9 cellular contexts compared by ENCODE assay signal in the genomic region with DNA sequence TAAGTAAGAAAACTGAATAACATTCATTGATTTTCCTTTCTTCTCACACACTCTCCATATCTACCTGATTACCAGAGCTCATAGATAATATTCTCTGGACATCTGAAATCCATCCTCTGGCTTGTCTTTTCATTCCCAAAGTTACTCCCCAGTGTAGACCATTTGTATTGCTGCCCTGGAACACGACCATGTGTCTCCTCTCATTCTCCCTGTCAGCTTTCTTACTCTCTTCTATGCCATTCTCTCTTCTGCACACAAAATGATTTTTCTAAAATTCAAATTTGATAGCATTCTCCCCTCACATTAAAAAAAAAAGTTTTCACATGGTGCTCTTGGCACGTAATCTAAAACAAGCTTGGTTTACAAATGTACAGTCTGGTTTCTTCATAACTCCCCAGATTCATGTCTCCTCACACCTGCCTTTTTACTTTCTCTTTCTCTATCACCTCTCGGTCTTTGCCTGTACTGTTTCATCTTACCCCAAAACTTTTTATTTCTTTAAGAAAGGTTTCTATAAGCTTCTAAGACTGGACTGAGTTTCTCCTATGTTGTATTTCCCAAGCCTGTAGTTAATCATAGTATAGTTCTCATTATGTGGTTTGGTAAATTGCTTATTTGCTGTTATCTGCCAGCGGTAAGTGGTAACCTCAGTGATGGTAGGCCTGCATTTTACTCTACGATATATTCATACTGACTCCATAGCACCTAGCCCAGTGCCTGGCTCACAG. TPM values are rescaled to one million over a fixed set of nuclear protein-coding genes. Genes with fewer than 3 reads are reported as not detected.
DNase-seq lines count a peak whose midpoint lies in the region; ATAC-seq, FAIRE-seq and TF ChIP-seq lines count a peak whose summit lies in the region.
"Had no signal": no experiment of that assay in that cellular context is flagged by ENCODE, and none has a peak within 500 bp of the region (broad histone marks: within the 10 kb centered on the region; RNA-seq: fewer than 3 reads in every experiment).

No MANE protein-coding gene starts in this region.

- DNase-seq in GM19239 (ENCODE audit: insufficient read length, low spot score) (no peak), spleen (no peak), SIG-M5 treated with dmso at 0.1 percent for 504 hours (lab: John Stamatoyannopoulos, UW; ENCODE audit: unreplicated experiment) (no peak)
- DNase-seq in activated CD4-positive, alpha-beta T cell treated with anti-CD3 and anti-CD28 coated beads, Interleukin-2, amount 10 ng/mL, durations not matched to agents 24 days and 14 days, result no peak
- no peak for DNase-seq in activated effector memory CD4-positive, alpha-beta T cell treated with Interleukin-2 at 50 U/mL for 16 hours
- DNase-seq: activated CD4-positive, alpha-beta T cell treated with anti-CD3 and anti-CD28 coated beads, Interleukin-2, amount 10 ng/mL, durations not matched to agents 7 days and 5 days; NCI-H1694 treated with DMSO at 0.1 percent for 48 hours had no signal

- 62 to 73% (median 67%) methylated on average over 5 of the region's 5 CpGs for WGBS in spleen, 5 donors

- no peaks in the 10 kb centered on the region for H4K20me1 ChIP-seq in OCI-LY3 (ENCODE audit: insufficient read depth, low read length)

- H3K9me3 Mint-ChIP-seq in activated CD4-positive, alpha-beta T cell treated with anti-CD3 and anti-CD28 coated beads, Interleukin-2, amount 10 ng/mL, durations not matched to agents 24 days and 14 days, result no peaks in the 10 kb centered on the region
- H3K9me3 Mint-ChIP-seq: activated CD4-positive, alpha-beta T cell treated with anti-CD3 and anti-CD28 coated beads, Interleukin-2, amount 10 ng/mL, durations not matched to agents 7 days and 5 days had no signal

- H2AFZ ChIP-seq in OCI-LY3 (ENCODE audit: low read depth, low read length), result peak overlapping the region; percentile 98

- H3K9ac ChIP-seq in OCI-LY3 (ENCODE audit: low read length), result peak overlapping the region; percentile 72

- FAIRE-seq in GM19239 (lab: Jason Lieb, UNC), result peak; percentile 26

- ATAC-seq in HG02938 (IDR thresholded peaks at IDR 0.05; ENCODE audit: unreplicated experiment), result peak; percentile 76

- intact Hi-C loops in spleen (cut with DNase I; ENCODE audit: low total_unique reads), result no loop called here
- intact Hi-C loops in activated CD4-positive, alpha-beta T cell treated with anti-CD3 and anti-CD28 coated beads, Interleukin-2, amount 10 ng/mL, durations not matched to agents 24 days and 14 days (cut with micrococcal nuclease), result no loop called here

- no peak overlapping the region for H3K4me3 Mint-ChIP-seq in activated CD4-positive, alpha-beta T cell treated with anti-CD3 and anti-CD28 coated beads, Interleukin-2, amount 10 ng/mL, durations not matched to agents 24 days and 14 days
- H3K4me3 Mint-ChIP-seq: activated CD4-positive, alpha-beta T cell treated with anti-CD3 and anti-CD28 coated beads, Interleukin-2, amount 10 ng/mL, durations not matched to agents 7 days and 5 days had no signal

- no peaks in the 10 kb centered on the region for H3K36me3 ChIP-seq in OCI-LY3 (replicated peaks; ENCODE audit: low read depth, low read length)
- H3K36me3 ChIP-seq in spleen, result no peaks in the 10 kb centered on the region

- H3K27ac ChIP-seq in OCI-LY3 (ENCODE audit: low read length) (peak overlapping the region; percentile 53), spleen (peak overlapping the region in 5 of 8 donors; percentile 6 to 55 (median 28))

- H3K36me3 Mint-ChIP-seq in activated CD4-positive, alpha-beta T cell treated with anti-CD3 and anti-CD28 coated beads, Interleukin-2, amount 10 ng/mL, durations not matched to agents 24 days and 14 days (ENCODE audit: low read depth), result no peaks in the 10 kb centered on the region

- H3K9me3 ChIP-seq in OCI-LY3 (ENCODE audit: insufficient read depth, low read length), result no peaks in the 10 kb centered on the region
- H3K9me3 ChIP-seq in spleen, result no peaks in the 10 kb centered on the region

- peak overlapping the region; percentile 74 for H3K4me3 ChIP-seq in OCI-LY3 (ENCODE audit: low read length)
- H3K4me3 ChIP-seq in spleen, result peak overlapping the region in 3 of 8 donors; percentile 2 to 23 (median 20)

- H3K4me1 ChIP-seq in OCI-LY3 (ENCODE audit: low read length) (peaks cover 13% of the 10 kb centered on the region), spleen (no peaks in the 10 kb centered on the region)

- no peaks in the 10 kb centered on the region for H3K79me2 ChIP-seq in OCI-LY3 (ENCODE audit: low read length)

- no peak overlapping the region for H3K27ac Mint-ChIP-seq in activated CD4-positive, alpha-beta T cell treated with anti-CD3 and anti-CD28 coated beads, Interleukin-2, amount 10 ng/mL, durations not matched to agents 24 days and 14 days
- H3K27ac Mint-ChIP-seq: activated CD4-positive, alpha-beta T cell treated with anti-CD3 and anti-CD28 coated beads, Interleukin-2, amount 10 ng/mL, durations not matched to agents 7 days and 5 days had no signal

- peak overlapping the region; percentile 87 for H3K4me2 ChIP-seq in OCI-LY3 (ENCODE audit: low read length)

- H3K27me3 ChIP-seq in OCI-LY3 (ENCODE audit: low read depth, low read length) (no peaks in the 10 kb centered on the region), spleen (replicated peaks in 1 of 7) (no peaks in the 10 kb centered on the region)

- H3K4me1 Mint-ChIP-seq in activated CD4-positive, alpha-beta T cell treated with anti-CD3 and anti-CD28 coated beads, Interleukin-2, amount 10 ng/mL, durations not matched to agents 24 days and 14 days, result no peaks in the 10 kb centered on the region
- H3K4me1 Mint-ChIP-seq: activated CD4-positive, alpha-beta T cell treated with anti-CD3 and anti-CD28 coated beads, Interleukin-2, amount 10 ng/mL, durations not matched to agents 7 days and 5 days had no signal

- TF ChIP-seq POLR2A in spleen (IDR thresholded peaks at IDR 0.05), result no peak

- no peak for TF ChIP-seq CTCF in OCI-LY3 (IDR thresholded peaks at IDR 0.05; ENCODE audit: low read depth, low read length)
- no peak for TF ChIP-seq CTCF in spleen (IDR thresholded peaks at IDR 0.05 in 8 of 11, conservative IDR thresholded peaks at IDR 0.05 in 3 of 11)

- no peaks in the 10 kb centered on the region for H3K27me3 Mint-ChIP-seq in activated CD4-positive, alpha-beta T cell treated with anti-CD3 and anti-CD28 coated beads, Interleukin-2, amount 10 ng/mL, durations not matched to agents 24 days and 14 days
- H3K27me3 Mint-ChIP-seq: activated CD4-positive, alpha-beta T cell treated with anti-CD3 and anti-CD28 coated beads, Interleukin-2, amount 10 ng/mL, durations not matched to agents 7 days and 5 days had no signal

RNA-seq across cellular contexts. Expression of a gene that starts 31.2 kb away (rescaled TPM):
- total RNA-seq in spleen, result 10 to 100 TPM in 3 of 7 donors, 1 to 10 TPM in 4; 2.7 to 11.4 (median 9.2) TPM
- polyA plus RNA-seq in spleen, result 1 to 10 TPM in 2 of 3 donors, under 1 TPM in 1; 0.93 to 2.7 (median 1.3) TPM
- total RNA-seq in activated CD4-positive, alpha-beta T cell treated with anti-CD3 and anti-CD28 coated beads, Interleukin-2, amount 10 ng/mL, durations not matched to agents 24 days and 14 days, result not detected in 2 replicates
- total RNA-seq: activated CD4-positive, alpha-beta T cell treated with anti-CD3 and anti-CD28 coated beads, Interleukin-2, amount 10 ng/mL, durations not matched to agents 7 days and 5 days had no signal
